Comparison of ENCODE assay signal across 1 cellular context in the genomic region with DNA sequence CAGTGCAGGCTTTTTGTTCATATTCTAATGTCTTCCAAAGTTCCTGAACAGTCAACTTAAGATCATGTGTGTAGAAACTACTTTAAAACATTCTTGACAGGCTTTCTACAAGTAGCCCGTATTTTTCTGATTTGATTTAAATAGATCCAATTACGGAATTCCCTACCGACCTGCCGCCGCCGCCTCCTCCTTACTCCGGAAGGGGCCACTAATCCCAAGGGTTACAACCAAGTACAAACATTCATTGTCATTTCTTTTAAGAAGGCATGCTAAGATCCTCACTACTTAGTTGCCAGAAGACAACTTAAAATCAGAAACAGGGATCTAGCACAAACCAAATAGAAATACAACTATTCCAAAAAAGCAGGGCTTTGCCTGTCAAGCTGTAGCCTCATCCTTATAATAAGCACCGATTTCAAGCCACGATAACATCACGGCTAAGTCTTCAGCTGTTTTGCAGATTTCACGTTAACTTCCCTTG.
TF ChIP-seq lines count a peak whose summit lies in the region.

No MANE protein-coding gene starts in this region.

TF ChIP-seq in HepG2, 621 proteins besides CTCF, POLR2A, EP300 and RAD21:
- TF ChIP-seq, protein P1, sequence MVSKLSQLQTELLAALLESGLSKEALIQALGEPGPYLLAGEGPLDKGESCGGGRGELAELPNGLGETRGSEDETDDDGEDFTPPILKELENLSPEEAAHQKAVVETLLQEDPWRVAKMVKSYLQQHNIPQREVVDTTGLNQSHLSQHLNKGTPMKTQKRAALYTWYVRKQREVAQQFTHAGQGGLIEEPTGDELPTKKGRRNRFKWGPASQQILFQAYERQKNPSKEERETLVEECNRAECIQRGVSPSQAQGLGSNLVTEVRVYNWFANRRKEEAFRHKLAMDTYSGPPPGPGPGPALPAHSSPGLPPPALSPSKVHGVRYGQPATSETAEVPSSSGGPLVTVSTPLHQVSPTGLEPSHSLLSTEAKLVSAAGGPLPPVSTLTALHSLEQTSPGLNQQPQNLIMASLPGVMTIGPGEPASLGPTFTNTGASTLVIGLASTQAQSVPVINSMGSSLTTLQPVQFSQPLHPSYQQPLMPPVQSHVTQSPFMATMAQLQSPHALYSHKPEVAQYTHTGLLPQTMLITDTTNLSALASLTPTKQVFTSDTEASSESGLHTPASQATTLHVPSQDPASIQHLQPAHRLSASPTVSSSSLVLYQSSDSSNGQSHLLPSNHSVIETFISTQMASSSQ (IDR thresholded peaks at IDR 0.05; ENCODE audit: low read depth): no peak
- TF ChIP-seq, protein P1 (CRISPR knock-in tag; IDR thresholded peaks at IDR 0.05; ENCODE audit: borderline replicate concordance): no peak
- TF ChIP-seq, protein P2, sequence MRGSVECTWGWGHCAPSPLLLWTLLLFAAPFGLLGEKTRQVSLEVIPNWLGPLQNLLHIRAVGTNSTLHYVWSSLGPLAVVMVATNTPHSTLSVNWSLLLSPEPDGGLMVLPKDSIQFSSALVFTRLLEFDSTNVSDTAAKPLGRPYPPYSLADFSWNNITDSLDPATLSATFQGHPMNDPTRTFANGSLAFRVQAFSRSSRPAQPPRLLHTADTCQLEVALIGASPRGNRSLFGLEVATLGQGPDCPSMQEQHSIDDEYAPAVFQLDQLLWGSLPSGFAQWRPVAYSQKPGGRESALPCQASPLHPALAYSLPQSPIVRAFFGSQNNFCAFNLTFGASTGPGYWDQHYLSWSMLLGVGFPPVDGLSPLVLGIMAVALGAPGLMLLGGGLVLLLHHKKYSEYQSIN (CRISPR knock-in tag; IDR thresholded peaks at IDR 0.05; ENCODE audit: borderline replicate concordance): no peak
- TF ChIP-seq GATAD2A (CRISPR knock-in tag; IDR thresholded peaks at IDR 0.05): peak; percentile 7; the same call in 1 of the 2 replicates
- 0 out of 2 replicates have a peak, but pooled peaks have one; percentile 2 for TF ChIP-seq TCF7 (IDR thresholded peaks at IDR 0.05; ENCODE audit: low read depth)
- 0 out of 2 replicates have a peak, but pooled peaks have one; percentile 22 for TF ChIP-seq ZNF724P (CRISPR knock-in tag; IDR thresholded peaks at IDR 0.05; ENCODE audit: borderline replicate concordance)
- TF ChIP-seq ETV5 (CRISPR knock-in tag; IDR thresholded peaks at IDR 0.05; ENCODE audit: borderline replicate concordance): peak; percentile 35; the same call in 1 of the 2 replicates
